ENCODE assay signal across 8 cellular contexts in genomic region chr3:10173926-10174435, GRCh38. TPM values are rescaled to one million over a fixed set of nuclear protein-coding genes. Genes with fewer than 3 reads are reported as not detected.
DNase-seq lines count a peak whose midpoint lies in the region; ATAC-seq and TF ChIP-seq lines count a peak whose summit lies in the region.

No MANE protein-coding gene starts in this region.

- peaks cover 2% of the 10 kb centered on the region for H3K36me3 Mint-ChIP-seq in natural killer cell treated with Interleukin-12 subunit alpha and Interleukin-12 subunit beta and Interleukin-15 and Interleukin-18, amount 100 ng/mL, for 72 hours

- peak overlapping the region in 1 of 2 donors; percentile 86 for H3K27ac Mint-ChIP-seq in natural killer cell treated with Interleukin-12 subunit alpha and Interleukin-12 subunit beta and Interleukin-15 and Interleukin-18, amount 100 ng/mL, for 72 hours

- H3K4me3 Mint-ChIP-seq in natural killer cell treated with Interleukin-12 subunit alpha and Interleukin-12 subunit beta and Interleukin-15 and Interleukin-18, amount 100 ng/mL, for 72 hours: peak overlapping the region; percentile 25

- no peaks in the 10 kb centered on the region for H3K27me3 Mint-ChIP-seq in natural killer cell treated with Interleukin-12 subunit alpha and Interleukin-12 subunit beta and Interleukin-15 and Interleukin-18, amount 100 ng/mL, for 72 hours

- no peak for TF ChIP-seq CTCF in epithelial cell of proximal tubule (conservative IDR thresholded peaks at IDR 0.05; ENCODE audit: low read depth, low read length)

- peak; percentile 49 to 78 for ATAC-seq in natural killer cell treated with Interleukin-12 subunit alpha and Interleukin-12 subunit beta and Interleukin-15 and Interleukin-18, amount 100 ng/mL, for 72 hours
- no peak for ATAC-seq in GM21526 (IDR thresholded peaks at IDR 0.05; ENCODE audit: low FRiP score, unreplicated experiment)
- no peak for ATAC-seq in HG03521 (IDR thresholded peaks at IDR 0.05; ENCODE audit: unreplicated experiment)

- no peak overlapping the region for H3K4me3 ChIP-seq in epithelial cell of proximal tubule (ENCODE audit: low read depth, low read length)

- DNase-seq in Daoy (ENCODE audit: low read depth) (peak; percentile 94), NCI-H226 (peak; percentile 97), epithelial cell of proximal tubule (ENCODE audit: low read depth) (peak; percentile 94), cerebellar nuclear complex (lab: John Stamatoyannopoulos, UW) (no peak)
- no peak for DNase-seq in natural killer cell treated with Interleukin-12 subunit alpha and Interleukin-12 subunit beta and Interleukin-15 and Interleukin-18, amount 100 ng/mL, for 72 hours (ENCODE audit: low spot score)
- no peak for DNase-seq in effector CD8-positive, alpha-beta T cell (lab: John Stamatoyannopoulos, UW)

- H3K9me3 Mint-ChIP-seq in natural killer cell treated with Interleukin-12 subunit alpha and Interleukin-12 subunit beta and Interleukin-15 and Interleukin-18, amount 100 ng/mL, for 72 hours: peaks cover under 1% of the 10 kb centered on the region

- peaks cover 10 to 34% of the 10 kb centered on the region in 2 donors for H3K4me1 Mint-ChIP-seq in natural killer cell treated with Interleukin-12 subunit alpha and Interleukin-12 subunit beta and Interleukin-15 and Interleukin-18, amount 100 ng/mL, for 72 hours (ENCODE audit: low read depth in 2 of 2)

RNA-seq across cellular contexts. Expression of gene IRAK2, which starts 9.3 kb away (rescaled TPM):
- 12.7 and 13.3 TPM in 2 replicates for total RNA-seq in Daoy (2014; rRNA removed; shearing (Covaris generic))
- total RNA-seq in epithelial cell of proximal tubule: 15.3 and 22.0 TPM in 2 replicates
- total RNA-seq in natural killer cell treated with Interleukin-12 subunit alpha and Interleukin-12 subunit beta and Interleukin-15 and Interleukin-18, amount 100 ng/mL, for 72 hours: 10 to 100 TPM; 35.1 to 78.4 TPM

RNA-seq across cellular contexts. Expression of gene VHL, which starts 32.4 kb away (rescaled TPM):
- 23.8 and 25.0 TPM in 2 replicates for total RNA-seq in Daoy (2014; rRNA removed; shearing (Covaris generic))
- total RNA-seq in epithelial cell of proximal tubule: 33.5 and 34.9 TPM in 2 replicates
- 10 to 100 TPM; 66.8 to 77.5 TPM for total RNA-seq in natural killer cell treated with Interleukin-12 subunit alpha and Interleukin-12 subunit beta and Interleukin-15 and Interleukin-18, amount 100 ng/mL, for 72 hours

RNA-seq across cellular contexts. Expression of gene BRK1, which starts 58.5 kb away (rescaled TPM):
- 52.3 and 59.0 TPM in 2 replicates for total RNA-seq in Daoy (2014; rRNA removed; shearing (Covaris generic))
- 97.2 and 176 TPM in 2 replicates for total RNA-seq in epithelial cell of proximal tubule
- total RNA-seq in natural killer cell treated with Interleukin-12 subunit alpha and Interleukin-12 subunit beta and Interleukin-15 and Interleukin-18, amount 100 ng/mL, for 72 hours: 100 to 1,000 TPM in 1 of 2 donors, 10 to 100 TPM in 1; 86.8 to 132 TPM

Comparison
In these comparisons a context has a peak if more than half of its experiments do, and no peak if none do; other contexts are left out.
1. DNase-seq: peak in Daoy (single experiment), NCI-H226 (single experiment) and epithelial cell of proximal tubule (single experiment); none in natural killer cell treated with Interleukin-12 subunit alpha and Interleukin-12 subunit beta and Interleukin-15 and Interleukin-18, amount 100 ng/mL, for 72 hours (single experiment), effector CD8-positive, alpha-beta T cell (single experiment) and cerebellar nuclear complex (0 of 2).
2. ATAC-seq: peak in natural killer cell treated with Interleukin-12 subunit alpha and Interleukin-12 subunit beta and Interleukin-15 and Interleukin-18, amount 100 ng/mL, for 72 hours (2 of 2); none in GM21526 (single experiment) and HG03521 (single experiment).